ENCODE assay signal across 20 cellular contexts in the genomic region with DNA sequence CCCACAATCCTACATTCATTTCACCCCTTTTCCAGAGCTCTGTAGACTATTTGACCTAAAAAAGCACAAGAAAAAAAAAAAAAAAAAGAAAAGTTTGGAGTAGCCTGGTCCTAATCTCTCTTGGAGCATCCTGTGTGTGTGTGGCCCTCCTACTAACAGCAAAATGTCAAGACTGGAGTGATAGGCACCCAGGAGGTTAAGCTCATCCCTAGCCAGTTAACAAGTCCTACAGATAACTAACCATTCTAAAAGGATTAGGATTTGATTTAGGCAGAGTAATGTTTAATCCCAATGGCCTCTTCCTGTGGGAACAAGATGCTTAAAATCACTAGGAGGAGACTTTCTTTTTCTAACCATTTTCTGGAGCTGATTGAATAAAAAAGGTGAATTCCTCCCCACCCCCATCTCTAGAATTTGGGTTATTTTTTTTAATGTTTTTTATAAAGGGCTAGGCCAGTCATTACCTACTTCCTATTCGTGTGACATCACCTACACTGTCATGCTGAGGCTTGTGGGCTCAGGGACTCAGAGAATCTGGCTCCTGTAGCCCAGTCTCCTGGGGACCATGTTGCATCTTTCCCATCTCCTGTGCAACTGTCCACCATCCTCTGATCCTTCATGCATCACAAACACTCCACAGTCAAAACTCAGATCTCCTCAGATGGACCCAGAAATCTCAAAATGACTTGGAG. TPM values are rescaled to one million over a fixed set of nuclear protein-coding genes. Genes with fewer than 3 reads are reported as not detected.
A peak's percentile ranks its signal among the peaks of the same experiment; 100 is the strongest.
DNase-seq lines count a peak whose midpoint lies in the region; ATAC-seq and TF ChIP-seq lines count a peak whose summit lies in the region.
"Had no signal": no experiment of that assay in that cellular context is flagged by ENCODE, and none has a peak within 500 bp of the region (broad histone marks: within the 10 kb centered on the region; RNA-seq: fewer than 3 reads in every experiment).

No MANE protein-coding gene starts in this region.

- CTCF ChIA-PET in activated CD8-positive, alpha-beta memory T cell treated with anti-CD3 and anti-CD28 coated beads, Interleukin-2, amount 10 ng/mL, durations not matched to agents 7 days and 5 days (lab: Charles Lee): interaction anchor here (0.6 to 0.8 kb wide), 2 partner anchors 257 to 372 kb away, joined by 3 to 4 read pairs; no protein-coding TSS in a partner anchor
- CTCF ChIA-PET in OCI-LY7 (lab: Charles Lee; ENCODE audit: unreplicated experiment): interaction anchor here (0.7 kb wide), 1 partner anchor 13 kb away, joined by 3 read pairs; no protein-coding TSS in a partner anchor

- DNase-seq in activated CD8-positive, alpha-beta memory T cell treated with anti-CD3 and anti-CD28 coated beads, Interleukin-2, amount 10 ng/mL, durations not matched to agents 7 days and 5 days: peak; percentile 47
- no peak for DNase-seq in activated CD8-positive, alpha-beta memory T cell treated with anti-CD3 and anti-CD28 coated beads for 24 hours
- no peak for DNase-seq in OCI-LY7 (ENCODE audit: low spot score)
- DNase-seq in stimulated activated naive CD4-positive, alpha-beta T cell (lab: John Stamatoyannopoulos, UW): no peak
- DNase-seq in left colon: no peak
- DNase-seq: amygdala, Caco-2, GDM1, hypothalamus, kidney glomerular epithelial cell, mucosa of descending colon, NCI-H187 treated with DMSO at 0.1 percent for 48 hours, NCI-H524 treated with DMSO at 0.1 percent for 48 hours, ovary, upper lobe of right lung had no signal

- POLR2A ChIA-PET in OCI-LY7 (lab: Charles Lee): interaction anchor here (0.6 to 3.2 kb wide), 18 partner anchors 8 to 1642 kb away, joined by 3 to 28 read pairs (median 4); no protein-coding TSS in a partner anchor

- H3K36me3 ChIP-seq in OCI-LY7 (ENCODE audit: insufficient read depth, low read length): no peaks in the 10 kb centered on the region; the same call in 1 of the 2 replicates
- H3K36me3 ChIP-seq: ovary, upper lobe of right lung had no signal

- H3K4me3 Mint-ChIP-seq in activated CD8-positive, alpha-beta memory T cell treated with anti-CD3 and anti-CD28 coated beads, Interleukin-2, amount 10 ng/mL, durations not matched to agents 7 days and 5 days: no peak overlapping the region
- no peak overlapping the region for H3K4me3 Mint-ChIP-seq in nephron
- H3K4me3 Mint-ChIP-seq: stimulated activated naive CD8-positive, alpha-beta T cell treated with anti-CD3 and anti-CD28 coated beads, Interleukin-15, Interleukin-2, amounts not matched to agents 100 ng/mL and 50 ng/mL, for 24 hours had no signal

- no peaks in the 10 kb centered on the region for H3K36me3 Mint-ChIP-seq in activated CD8-positive, alpha-beta memory T cell treated with anti-CD3 and anti-CD28 coated beads, Interleukin-2, amount 10 ng/mL, durations not matched to agents 7 days and 5 days
- H3K36me3 Mint-ChIP-seq in nephron (ENCODE audit: low read depth): no peaks in the 10 kb centered on the region

- H3K4me3 ChIP-seq in OCI-LY7 (ENCODE audit: low read depth, low read length, poor library complexity, severe bottlenecking): no peak overlapping the region
- H3K4me3 ChIP-seq: mucosa of descending colon, ovary, skin epidermis, upper lobe of right lung had no signal

- intact Hi-C loops in OCI-LY7 (cut with micrococcal nuclease; ENCODE audit: unreplicated experiment) (no loop called here), left colon (cut with DNase I, micrococcal nuclease) (no loop called here)

- no peaks in the 10 kb centered on the region for H3K79me2 ChIP-seq in OCI-LY7 (ENCODE audit: insufficient read depth, low read depth, low read length)

- H4K20me1 ChIP-seq in OCI-LY7 (ENCODE audit: insufficient read depth, low read length): no peaks in the 10 kb centered on the region

- H3K4me1 ChIP-seq in OCI-LY7 (ENCODE audit: insufficient read depth, low read length, poor library complexity, severe bottlenecking): peaks cover 26% of the 10 kb centered on the region
- H3K4me1 ChIP-seq: Caco-2, upper lobe of right lung had no signal

- no peaks in the 10 kb centered on the region for H3K27me3 Mint-ChIP-seq in activated CD8-positive, alpha-beta memory T cell treated with anti-CD3 and anti-CD28 coated beads, Interleukin-2, amount 10 ng/mL, durations not matched to agents 7 days and 5 days
- H3K27me3 Mint-ChIP-seq in nephron (ENCODE audit: low read depth): peaks cover 4% of the 10 kb centered on the region
- H3K27me3 Mint-ChIP-seq: stimulated activated naive CD8-positive, alpha-beta T cell treated with anti-CD3 and anti-CD28 coated beads, Interleukin-15, Interleukin-2, amounts not matched to agents 100 ng/mL and 50 ng/mL, for 24 hours had no signal

- no TSS peak for BruUV-seq in OCI-LY7 (replicated peaks; lab: Mats Ljungman, UMichigan)

- no peaks in the 10 kb centered on the region for H3K9me3 ChIP-seq in OCI-LY7 (ENCODE audit: low read length)
- H3K9me3 ChIP-seq: Caco-2, mucosa of descending colon, ovary, upper lobe of right lung had no signal

- TF ChIP-seq CTCF in OCI-LY7 (conservative IDR thresholded peaks at IDR 0.05; ENCODE audit: low read length): no peak
- no peak for TF ChIP-seq CTCF in nephron (IDR thresholded peaks at IDR 0.05; ENCODE audit: unreplicated experiment in 3 of 3)

- peak; percentile 55 for ATAC-seq in activated CD8-positive, alpha-beta memory T cell treated with anti-CD3 and anti-CD28 coated beads, Interleukin-2, amount 10 ng/mL, durations not matched to agents 7 days and 5 days
- peak; percentile 70 for ATAC-seq in GM19351 (IDR thresholded peaks at IDR 0.05; ENCODE audit: unreplicated experiment)
- ATAC-seq in left colon: no peak
- no peak for ATAC-seq in GM19467 (IDR thresholded peaks at IDR 0.05; ENCODE audit: unreplicated experiment)
- ATAC-seq: mucosa of descending colon, upper lobe of right lung had no signal

- no peak overlapping the region for H3K27ac Mint-ChIP-seq in activated CD8-positive, alpha-beta memory T cell treated with anti-CD3 and anti-CD28 coated beads, Interleukin-2, amount 10 ng/mL, durations not matched to agents 7 days and 5 days
- peak overlapping the region in 2 of 3 experiments; percentile 17 to 48 for H3K27ac Mint-ChIP-seq in nephron
- H3K27ac Mint-ChIP-seq: stimulated activated naive CD8-positive, alpha-beta T cell treated with anti-CD3 and anti-CD28 coated beads, Interleukin-15, Interleukin-2, amounts not matched to agents 100 ng/mL and 50 ng/mL, for 24 hours had no signal

- no peak overlapping the region for H3K4me2 ChIP-seq in OCI-LY7 (ENCODE audit: low read length)

- no peaks in the 10 kb centered on the region for H3K9me3 Mint-ChIP-seq in activated CD8-positive, alpha-beta memory T cell treated with anti-CD3 and anti-CD28 coated beads, Interleukin-2, amount 10 ng/mL, durations not matched to agents 7 days and 5 days (ENCODE audit: low read depth)
- no peaks in the 10 kb centered on the region for H3K9me3 Mint-ChIP-seq in nephron
- H3K9me3 Mint-ChIP-seq: stimulated activated naive CD8-positive, alpha-beta T cell treated with anti-CD3 and anti-CD28 coated beads, Interleukin-15, Interleukin-2, amounts not matched to agents 100 ng/mL and 50 ng/mL, for 24 hours had no signal

- H3K9me2 ChIP-seq in OCI-LY7 (ENCODE audit: insufficient read depth, low read length): no peaks in the 10 kb centered on the region

- H3K27ac ChIP-seq in OCI-LY7 (ENCODE audit: low read depth, low read length, poor library complexity, severe bottlenecking): no peak overlapping the region
- H3K27ac ChIP-seq: ovary, skin epidermis, upper lobe of right lung had no signal

- H3K4me1 Mint-ChIP-seq in activated CD8-positive, alpha-beta memory T cell treated with anti-CD3 and anti-CD28 coated beads, Interleukin-2, amount 10 ng/mL, durations not matched to agents 7 days and 5 days: peaks cover 18% of the 10 kb centered on the region
- peaks cover 25% of the 10 kb centered on the region for H3K4me1 Mint-ChIP-seq in nephron

- H2AFZ ChIP-seq in OCI-LY7 (ENCODE audit: low read length): peak overlapping the region; percentile 84; the same call in 1 of the 2 replicates

RNA-seq across cellular contexts. Expression of a gene that starts 43.2 kb away (rescaled TPM):
- 10 to 100 TPM; 66.2 to 77.9 TPM for total RNA-seq in activated CD8-positive, alpha-beta memory T cell treated with anti-CD3 and anti-CD28 coated beads, Interleukin-2, amount 10 ng/mL, durations not matched to agents 7 days and 5 days
- 45.0 and 45.6 TPM in 2 replicates for total RNA-seq in OCI-LY7 (2014; rRNA removed; shearing (Covaris generic))
- total RNA-seq in OCI-LY7 (2022): 98.1 and 106 TPM in 2 replicates
- 10 to 100 TPM; 19.9 to 26.3 TPM for total RNA-seq in left colon

Comparison
In these comparisons a context has a peak if more than half of its experiments do, and no peak if none do; other contexts are left out.
1. ATAC-seq: peak in activated CD8-positive, alpha-beta memory T cell treated with anti-CD3 and anti-CD28 coated beads, Interleukin-2, amount 10 ng/mL, durations not matched to agents 7 days and 5 days (single experiment) and GM19351 (single experiment); none in left colon (single experiment) and GM19467 (single experiment).